1 cellular context compared by ENCODE assay signal in genomic region chr14:22870811-22871199, GRCh38.
TF ChIP-seq lines count a peak whose summit lies in the region.

No MANE protein-coding gene starts in this region.

TF ChIP-seq in GM12878, 131 proteins besides CTCF, POLR2A, EP300 and RAD21 (continued from another document):
- peak; percentile 95 for TF ChIP-seq ELK1 (IDR thresholded peaks at IDR 0.05; ENCODE audit: low read depth, low read length)
- TF ChIP-seq CBFB (IDR thresholded peaks at IDR 0.05; ENCODE audit: low read depth), result no peak
- no peak for TF ChIP-seq STAT3 (IDR thresholded peaks at IDR 0.05; ENCODE audit: low read depth, low read length)
- TF ChIP-seq SRF (IDR thresholded peaks at IDR 0.05; ENCODE audit: low read depth in 2 of 2, low read length in 2 of 2), result peak; percentile 80 to 95
- TF ChIP-seq FOS (IDR thresholded peaks at IDR 0.05; ENCODE audit: borderline replicate concordance, extremely low read depth, insufficient read length), result no peak
- peak; percentile 77 for TF ChIP-seq CUX1 (IDR thresholded peaks at IDR 0.05; ENCODE audit: insufficient replicate concordance, low read depth, low read length)
- TF ChIP-seq RELB (IDR thresholded peaks at IDR 0.05; ENCODE audit: low read depth), result no peak
- TF ChIP-seq JUNB (IDR thresholded peaks at IDR 0.05), result peak; percentile 76
- TF ChIP-seq ZZZ3 (IDR thresholded peaks at IDR 0.05; ENCODE audit: control insufficient read depth, insufficient read length, low read depth), result no peak
- TF ChIP-seq SPI1 (IDR thresholded peaks at IDR 0.05; ENCODE audit: borderline replicate concordance, insufficient read depth, low read depth, low read length), result peak; percentile 73
- TF ChIP-seq HDAC2 (IDR thresholded peaks at IDR 0.05), result no peak
- TF ChIP-seq ZNF207 (IDR thresholded peaks at IDR 0.05; ENCODE audit: borderline replicate concordance), result no peak
- TF ChIP-seq ATF7 (IDR thresholded peaks at IDR 0.05; ENCODE audit: low read depth), result no peak
- 0 out of 2 replicates have a peak, but pooled peaks have one; percentile 40 for TF ChIP-seq MTA3 (IDR thresholded peaks at IDR 0.05; ENCODE audit: borderline replicate concordance, low read length)
- 0 out of 2 replicates have a peak, but pooled peaks have one; percentile 61 for TF ChIP-seq RCOR1 (conservative IDR thresholded peaks at IDR 0.05; ENCODE audit: low read depth, low read length)
- no peak for TF ChIP-seq IRF3 (IDR thresholded peaks at IDR 0.05)
- TF ChIP-seq MAX (IDR thresholded peaks at IDR 0.05; ENCODE audit: low read depth, low read length), result no peak
- TF ChIP-seq PBX3 (IDR thresholded peaks at IDR 0.05; ENCODE audit: insufficient replicate concordance, low read depth, low read length), result no peak
- TF ChIP-seq EGR1 (IDR thresholded peaks at IDR 0.05; ENCODE audit: borderline replicate concordance in 1 of 2, low read depth in 2 of 2, low read length in 2 of 2), result no peak
- TF ChIP-seq CEBPZ (IDR thresholded peaks at IDR 0.05; ENCODE audit: low read depth, low read length), result no peak
- TF ChIP-seq EED (IDR thresholded peaks at IDR 0.05; ENCODE audit: low read depth), result no peak
- TF ChIP-seq SIX5 (IDR thresholded peaks at IDR 0.05; ENCODE audit: low read depth, low read length, severe bottlenecking), result no peak
- TF ChIP-seq NR2F1 (conservative IDR thresholded peaks at IDR 0.05), result no peak
